In genomic region chr7:46195934-46196333, GRCh38 we compare ENCODE assay signal across 11 cellular contexts.
"Had no signal": no experiment of that assay in that cellular context is flagged by ENCODE, and none has a peak within 500 bp of the region (broad histone marks: within the 10 kb centered on the region; RNA-seq: fewer than 3 reads in every experiment).

No MANE protein-coding gene starts in this region.

- H2AFZ ChIP-seq: GM23248, GM23338 had no signal

- H3K4me3 ChIP-seq: GM23248, GM23338, HAP-1 had no signal

- H3K9ac ChIP-seq: GM23248 had no signal

- H3K9me3 Mint-ChIP-seq: HFFc6 had no signal

- H3K27ac Mint-ChIP-seq: GM23338, H9, HFFc6 had no signal

- DNase-seq: GM23248, GOT3, H7, H9, HCEC 1CT, HFFc6 had no signal

- ATAC-seq: GM23338, HCT116 had no signal

- FAIRE-seq: H1, H54 had no signal

- H3K36me3 ChIP-seq: HAP-1 had no signal

- H3K4me2 ChIP-seq: GM23338 had no signal

- H3K27ac ChIP-seq: GM23248 had no signal

- H3K4me3 Mint-ChIP-seq: GM23338, H9, HFFc6 had no signal

- H3K9me3 ChIP-seq: HAP-1 had no signal

- H3K4me1 ChIP-seq: HAP-1 had no signal
